ENCODE assay signal across 1 cellular context in genomic region chr6:20790032-20790791, GRCh38.
TF ChIP-seq lines count a peak whose summit lies in the region.

No MANE protein-coding gene starts in this region.

TF ChIP-seq in SK-N-SH, 30 proteins besides CTCF, POLR2A, EP300 and RAD21 (continued from another document):
- TF ChIP-seq CHD2 (IDR thresholded peaks at IDR 0.05; ENCODE audit: low read length, partially characterized antibody) (no peak), TAF1 (IDR thresholded peaks at IDR 0.05; ENCODE audit: borderline replicate concordance, low read depth, low read length) (no peak), SIN3A (IDR thresholded peaks at IDR 0.05; ENCODE audit: borderline replicate concordance, low read depth, low read length) (no peak), IRF3 (IDR thresholded peaks at IDR 0.05; ENCODE audit: low read depth, low read length) (no peak), TEAD4 (IDR thresholded peaks at IDR 0.05; ENCODE audit: borderline replicate concordance, insufficient read depth) (no peak), RXRA (IDR thresholded peaks at IDR 0.05; ENCODE audit: borderline replicate concordance, low read depth) (no peak), GABPA (IDR thresholded peaks at IDR 0.05; ENCODE audit: low read depth) (no peak)
